10 cellular contexts compared by ENCODE assay signal in the genomic region with DNA sequence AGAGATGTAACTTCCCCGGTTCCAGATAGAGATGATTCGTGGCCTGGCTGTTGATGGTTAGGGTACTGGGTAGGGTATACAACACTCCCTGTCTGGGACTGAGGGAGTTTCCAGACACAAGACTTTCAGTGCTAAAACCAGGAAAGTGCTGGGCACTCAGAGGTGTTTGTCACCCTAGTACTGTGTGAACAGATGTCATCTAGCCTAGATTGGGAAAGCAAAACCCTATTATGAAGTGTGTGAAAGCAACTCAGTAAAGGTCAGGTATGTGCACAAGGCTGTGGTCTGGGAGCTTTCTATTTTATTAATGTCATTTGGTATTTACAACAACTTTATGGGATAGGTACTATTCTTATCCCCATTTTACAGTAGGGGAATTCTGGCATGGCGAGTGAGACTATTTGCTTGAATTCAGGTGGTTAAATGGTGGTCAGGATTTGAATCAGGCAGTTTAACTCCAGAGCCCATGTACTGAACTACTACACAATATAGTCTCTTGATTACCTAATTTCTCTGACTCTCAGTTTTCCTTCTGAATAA. TPM values are rescaled to one million over a fixed set of nuclear protein-coding genes. Genes with fewer than 3 reads are reported as not detected.
DNase-seq lines count a peak whose midpoint lies in the region; ATAC-seq lines count a peak whose summit lies in the region.
"Had no signal": no experiment of that assay in that cellular context is flagged by ENCODE, and none has a peak within 500 bp of the region (broad histone marks: within the 10 kb centered on the region; RNA-seq: fewer than 3 reads in every experiment).

No MANE protein-coding gene starts in this region.

- H3K4me1 Mint-ChIP-seq in CD4-positive, alpha-beta memory T cell: peaks cover 38 to 66% (median 46%) of the 10 kb centered on the region in 4 donors
- H3K4me1 Mint-ChIP-seq in activated T-helper 2 cell treated with anti-CD3 and anti-CD28 coated beads, Interferon-gamma antibody, Interleukin-2, Interleukin-4, amounts not matched to agents 10 μg/mL and 5 μg/mL and 100 μg/mL, durations not matched to agents 14 hours and 24 hours and 36 hours (ENCODE audit: low read depth): peaks cover 49% of the 10 kb centered on the region
- H3K4me1 Mint-ChIP-seq in naive thymus-derived CD4-positive, alpha-beta T cell: peaks cover 35 to 64% (median 56%) of the 10 kb centered on the region in 7 donors

- H3K4me3 ChIP-seq in CD4-positive, alpha-beta memory T cell (ENCODE audit: low read length in 2 of 2): no peak overlapping the region
- no peak overlapping the region for H3K4me3 ChIP-seq in naive thymus-derived CD4-positive, alpha-beta T cell (ENCODE audit: low read length)
- H3K4me3 ChIP-seq: mucosa of descending colon had no signal

- H3K4me1 ChIP-seq in CD4-positive, alpha-beta memory T cell (ENCODE audit: insufficient read depth, low read length): peaks cover 41% of the 10 kb centered on the region
- H3K4me1 ChIP-seq in naive thymus-derived CD4-positive, alpha-beta T cell (ENCODE audit: control insufficient read depth in 2 of 2, insufficient read depth in 2 of 2, low read length in 2 of 2): peaks cover 19 to 24% of the 10 kb centered on the region in 2 donors

- peak in 1 of 5 donors; percentile 29 for DNase-seq in CD4-positive, alpha-beta memory T cell
- DNase-seq in activated T-helper 2 cell treated with anti-CD3 and anti-CD28 coated beads, Interferon-gamma antibody, Interleukin-2, Interleukin-4, amounts not matched to agents 10 μg/mL and 5 μg/mL and 100 μg/mL, durations not matched to agents 14 hours and 24 hours and 36 hours (ENCODE audit: low spot score): no peak
- peak in 1 of 9 donors; percentile 28 for DNase-seq in naive thymus-derived CD4-positive, alpha-beta T cell
- DNase-seq in NCI-H1436 treated with DMSO at 0.1 percent for 48 hours (lab: John Stamatoyannopoulos, UW) (no peak), NCI-H69 (lab: John Stamatoyannopoulos, UW) (no peak)
- DNase-seq: mucosa of descending colon, NCI-H1417 treated with DMSO at 0.1 percent for 48 hours had no signal

- POLR2A ChIA-PET in CD4-positive, alpha-beta memory T cell (lab: Charles Lee; ENCODE audit: partially characterized antibody): interaction anchor here (0.7 to 3.3 kb wide), 7 partner anchors 12 to 101 kb away, joined by 3 to 30 read pairs (median 7); a partner anchor contains a TSS
- POLR2A ChIA-PET in naive thymus-derived CD4-positive, alpha-beta T cell (lab: Charles Lee): interaction anchor here (0.7 to 3.2 kb wide), 11 partner anchors 10 to 302 kb away, joined by 3 to 36 read pairs (median 4); a partner anchor contains a TSS

- H3K9me3 ChIP-seq in CD4-positive, alpha-beta memory T cell (ENCODE audit: control insufficient read depth in 1 of 2, low read length in 2 of 2): no peaks in the 10 kb centered on the region
- H3K9me3 ChIP-seq in naive thymus-derived CD4-positive, alpha-beta T cell (ENCODE audit: control insufficient read depth in 2 of 3, low read length in 3 of 3): no peaks in the 10 kb centered on the region
- H3K9me3 ChIP-seq: mucosa of descending colon had no signal

- H3K36me3 Mint-ChIP-seq in CD4-positive, alpha-beta memory T cell: peaks cover 52 to 73% of the 10 kb centered on the region in 2 donors
- peaks cover 73% of the 10 kb centered on the region for H3K36me3 Mint-ChIP-seq in activated T-helper 2 cell treated with anti-CD3 and anti-CD28 coated beads, Interferon-gamma antibody, Interleukin-2, Interleukin-4, amounts not matched to agents 10 μg/mL and 5 μg/mL and 100 μg/mL, durations not matched to agents 14 hours and 24 hours and 36 hours (ENCODE audit: low read depth)
- peaks cover 18 to 46% (median 40%) of the 10 kb centered on the region in 5 donors for H3K36me3 Mint-ChIP-seq in naive thymus-derived CD4-positive, alpha-beta T cell

- no peaks in the 10 kb centered on the region for H3K9me3 Mint-ChIP-seq in CD4-positive, alpha-beta memory T cell
- no peaks in the 10 kb centered on the region for H3K9me3 Mint-ChIP-seq in activated T-helper 2 cell treated with anti-CD3 and anti-CD28 coated beads, Interferon-gamma antibody, Interleukin-2, Interleukin-4, amounts not matched to agents 10 μg/mL and 5 μg/mL and 100 μg/mL, durations not matched to agents 14 hours and 24 hours and 36 hours
- H3K9me3 Mint-ChIP-seq in naive thymus-derived CD4-positive, alpha-beta T cell: peaks cover 0 to 3% (median 0%) of the 10 kb centered on the region in 11 donors

- CTCF ChIA-PET in CD4-positive, alpha-beta memory T cell (lab: Charles Lee; ENCODE audit: partially characterized antibody): interaction anchor here (0.9 to 1.7 kb wide), 2 partner anchors 43 to 101 kb away, joined by 3 to 9 read pairs; no protein-coding TSS in a partner anchor
- CTCF ChIA-PET in naive thymus-derived CD4-positive, alpha-beta T cell (lab: Charles Lee): interaction anchor here (0.5 kb wide), 1 partner anchor 146 kb away, joined by 5 read pairs; no protein-coding TSS in a partner anchor

- H3K36me3 ChIP-seq in CD4-positive, alpha-beta memory T cell (ENCODE audit: insufficient read depth, low read length): peaks cover 58% of the 10 kb centered on the region
- H3K36me3 ChIP-seq in naive thymus-derived CD4-positive, alpha-beta T cell (ENCODE audit: control insufficient read depth in 2 of 3, insufficient read depth in 3 of 3, low read length in 3 of 3): peaks cover 46 to 59% (median 51%) of the 10 kb centered on the region in 3 experiments

- H3K4me3 Mint-ChIP-seq in CD4-positive, alpha-beta memory T cell: peak overlapping the region in 7 of 8 donors; percentile 19 to 79 (median 58)
- H3K4me3 Mint-ChIP-seq in activated T-helper 2 cell treated with anti-CD3 and anti-CD28 coated beads, Interferon-gamma antibody, Interleukin-2, Interleukin-4, amounts not matched to agents 10 μg/mL and 5 μg/mL and 100 μg/mL, durations not matched to agents 14 hours and 24 hours and 36 hours (ENCODE audit: low read depth): peak overlapping the region; percentile 77
- peak overlapping the region; percentile 14 to 80 (median 36) for H3K4me3 Mint-ChIP-seq in naive thymus-derived CD4-positive, alpha-beta T cell

- H3K27me3 ChIP-seq in CD4-positive, alpha-beta memory T cell (ENCODE audit: insufficient read depth, low read length): no peaks in the 10 kb centered on the region
- H3K27me3 ChIP-seq in naive thymus-derived CD4-positive, alpha-beta T cell (ENCODE audit: control insufficient read depth in 2 of 2, insufficient read depth in 2 of 2, low read length in 2 of 2): no peaks in the 10 kb centered on the region

- peak overlapping the region; percentile 24 to 96 (median 66) for H3K27ac Mint-ChIP-seq in CD4-positive, alpha-beta memory T cell
- peak overlapping the region; percentile 85 for H3K27ac Mint-ChIP-seq in activated T-helper 2 cell treated with anti-CD3 and anti-CD28 coated beads, Interferon-gamma antibody, Interleukin-2, Interleukin-4, amounts not matched to agents 10 μg/mL and 5 μg/mL and 100 μg/mL, durations not matched to agents 14 hours and 24 hours and 36 hours
- peak overlapping the region in 8 of 9 donors; percentile 3 to 96 (median 76) for H3K27ac Mint-ChIP-seq in naive thymus-derived CD4-positive, alpha-beta T cell

- H3K27me3 Mint-ChIP-seq in CD4-positive, alpha-beta memory T cell: no peaks in the 10 kb centered on the region
- H3K27me3 Mint-ChIP-seq in activated T-helper 2 cell treated with anti-CD3 and anti-CD28 coated beads, Interferon-gamma antibody, Interleukin-2, Interleukin-4, amounts not matched to agents 10 μg/mL and 5 μg/mL and 100 μg/mL, durations not matched to agents 14 hours and 24 hours and 36 hours (ENCODE audit: low read depth): no peaks in the 10 kb centered on the region
- peaks cover 0 to 2% (median 0%) of the 10 kb centered on the region in 5 donors for H3K27me3 Mint-ChIP-seq in naive thymus-derived CD4-positive, alpha-beta T cell

- peak; percentile 49 for ATAC-seq in HG02610 (IDR thresholded peaks at IDR 0.05; ENCODE audit: unreplicated experiment)
- ATAC-seq in naive thymus-derived CD4-positive, alpha-beta T cell: no peak
- ATAC-seq in HG02623 (IDR thresholded peaks at IDR 0.05; ENCODE audit: unreplicated experiment): no peak
- ATAC-seq in GM21367 (IDR thresholded peaks at IDR 0.05; ENCODE audit: unreplicated experiment): no peak
- ATAC-seq: mucosa of descending colon had no signal

- peak overlapping the region; percentile 17 for H3K27ac ChIP-seq in CD4-positive, alpha-beta memory T cell (ENCODE audit: low read depth, low read length)
- H3K27ac ChIP-seq in naive thymus-derived CD4-positive, alpha-beta T cell (ENCODE audit: low read depth, low read length): peak overlapping the region; percentile 99

- intact Hi-C loops in CD4-positive, alpha-beta memory T cell (cut with micrococcal nuclease): loop anchor here (5.0 kb wide), 2 partner anchors 363 to 1423 kb away; a partner anchor contains a TSS
- intact Hi-C loops in activated T-helper 2 cell treated with anti-CD3 and anti-CD28 coated beads, Interferon-gamma antibody, Interleukin-2, Interleukin-4, amounts not matched to agents 10 μg/mL and 5 μg/mL and 100 μg/mL, durations not matched to agents 14 hours and 24 hours and 36 hours (cut with micrococcal nuclease): loop anchor here (1.0 to 5.0 kb wide), 7 partner anchors 14 to 857 kb away; a partner anchor contains a TSS
- intact Hi-C loops in naive thymus-derived CD4-positive, alpha-beta T cell (cut with micrococcal nuclease): loop anchor here (5.0 to 10.0 kb wide), 5 partner anchors 240 to 1453 kb away; a partner anchor contains a TSS

RNA-seq across cellular contexts. Expression of a gene that starts 2.6 kb away (rescaled TPM):
- 100 to 1,000 TPM; 126 to 133 TPM for total RNA-seq in CD4-positive, alpha-beta memory T cell
- 100 to 1,000 TPM; 198 to 257 TPM for polyA plus RNA-seq in CD4-positive, alpha-beta memory T cell
- total RNA-seq in activated T-helper 2 cell treated with anti-CD3 and anti-CD28 coated beads, Interferon-gamma antibody, Interleukin-2, Interleukin-4, amounts not matched to agents 10 μg/mL and 5 μg/mL and 100 μg/mL, durations not matched to agents 14 hours and 24 hours and 36 hours: 548 and 571 TPM in 2 replicates
- 100 to 1,000 TPM; 127 to 246 (median 207) TPM for total RNA-seq in naive thymus-derived CD4-positive, alpha-beta T cell
- polyA plus RNA-seq in naive thymus-derived CD4-positive, alpha-beta T cell: 100 to 1,000 TPM; 155 to 162 TPM

RNA-seq across cellular contexts. Expression of a gene that starts 50.1 kb away (rescaled TPM):
- 100 to 1,000 TPM; 472 to 499 TPM for total RNA-seq in CD4-positive, alpha-beta memory T cell
- polyA plus RNA-seq in CD4-positive, alpha-beta memory T cell: 10 to 100 TPM; 18.1 to 51.9 TPM
- total RNA-seq in activated T-helper 2 cell treated with anti-CD3 and anti-CD28 coated beads, Interferon-gamma antibody, Interleukin-2, Interleukin-4, amounts not matched to agents 10 μg/mL and 5 μg/mL and 100 μg/mL, durations not matched to agents 14 hours and 24 hours and 36 hours: 114 and 122 TPM in 2 replicates
- total RNA-seq in naive thymus-derived CD4-positive, alpha-beta T cell: 100 to 1,000 TPM; 134 to 974 (median 502) TPM
- polyA plus RNA-seq in naive thymus-derived CD4-positive, alpha-beta T cell: 10 to 100 TPM; 24.8 to 61.6 TPM
